ENCODE assay signal across 8 cellular contexts in genomic region chr5:176837707-176838115, GRCh38. TPM values are rescaled to one million over a fixed set of nuclear protein-coding genes. Genes with fewer than 3 reads are reported as not detected.
DNase-seq lines count a peak whose midpoint lies in the region; ATAC-seq and TF ChIP-seq lines count a peak whose summit lies in the region.

No MANE protein-coding gene starts in this region.

- DNase-seq in GM10266 (ENCODE audit: extremely low spot score) (peak; percentile 83), Peyer's patch (peak; percentile 33 to 79 (median 78)), foreskin melanocyte (peak; percentile 68), ovary (peak; percentile 69 to 93 (median 90)), thyroid gland (peak; percentile 86 to 94), esophagus squamous epithelium (lab: John Stamatoyannopoulos, UW) (no peak)
- peak; percentile 71 for DNase-seq in activated T-helper 2 cell treated with anti-CD3 and anti-CD28 coated beads, Interferon-gamma antibody, Interleukin-2, Interleukin-4, amounts not matched to agents 10 μg/mL and 5 μg/mL and 100 μg/mL, durations not matched to agents 14 hours and 24 hours and 36 hours (ENCODE audit: low spot score)

- H3K36me3 ChIP-seq in Peyer's patch (no peaks in the 10 kb centered on the region), ovary (no peaks in the 10 kb centered on the region), thyroid gland (no peaks in the 10 kb centered on the region), esophagus squamous epithelium (no peaks in the 10 kb centered on the region)

- H3K27ac ChIP-seq in Peyer's patch, result no peak overlapping the region
- H3K27ac ChIP-seq in ovary, result no peak overlapping the region
- H3K27ac ChIP-seq in thyroid gland, result no peak overlapping the region
- H3K27ac ChIP-seq in esophagus squamous epithelium, result no peak overlapping the region

- no peaks in the 10 kb centered on the region for H3K4me1 Mint-ChIP-seq in activated T-helper 2 cell treated with anti-CD3 and anti-CD28 coated beads, Interferon-gamma antibody, Interleukin-2, Interleukin-4, amounts not matched to agents 10 μg/mL and 5 μg/mL and 100 μg/mL, durations not matched to agents 14 hours and 24 hours and 36 hours (ENCODE audit: low read depth)

- TF ChIP-seq EP300 in ovary (IDR thresholded peaks at IDR 0.05), result no peak

- H3K27ac Mint-ChIP-seq in activated T-helper 2 cell treated with anti-CD3 and anti-CD28 coated beads, Interferon-gamma antibody, Interleukin-2, Interleukin-4, amounts not matched to agents 10 μg/mL and 5 μg/mL and 100 μg/mL, durations not matched to agents 14 hours and 24 hours and 36 hours, result no peak overlapping the region

- H3K4me3 Mint-ChIP-seq in activated T-helper 2 cell treated with anti-CD3 and anti-CD28 coated beads, Interferon-gamma antibody, Interleukin-2, Interleukin-4, amounts not matched to agents 10 μg/mL and 5 μg/mL and 100 μg/mL, durations not matched to agents 14 hours and 24 hours and 36 hours (ENCODE audit: low read depth), result no peak overlapping the region

- TF ChIP-seq POLR2A in Peyer's patch (IDR thresholded peaks at IDR 0.05) (no peak), ovary (IDR thresholded peaks at IDR 0.05) (no peak), thyroid gland (IDR thresholded peaks at IDR 0.05) (no peak), esophagus squamous epithelium (IDR thresholded peaks at IDR 0.05) (no peak), GM18505 (IDR thresholded peaks at IDR 0.05; ENCODE audit: borderline replicate concordance, extremely low read depth, insufficient read depth, insufficient read length) (no peak)

- no peaks in the 10 kb centered on the region for H3K9me3 ChIP-seq in Peyer's patch
- no peaks in the 10 kb centered on the region for H3K9me3 ChIP-seq in ovary
- no peaks in the 10 kb centered on the region for H3K9me3 ChIP-seq in thyroid gland
- no peaks in the 10 kb centered on the region for H3K9me3 ChIP-seq in esophagus squamous epithelium

- intact Hi-C loops in activated T-helper 2 cell treated with anti-CD3 and anti-CD28 coated beads, Interferon-gamma antibody, Interleukin-2, Interleukin-4, amounts not matched to agents 10 μg/mL and 5 μg/mL and 100 μg/mL, durations not matched to agents 14 hours and 24 hours and 36 hours (cut with micrococcal nuclease), result no loop called here
- intact Hi-C loops in ovary (cut with DNase I), result no loop called here
- intact Hi-C loops in thyroid gland (cut with DNase I), result no loop called here
- intact Hi-C loops in esophagus squamous epithelium (cut with DNase I), result no loop called here

- no peaks in the 10 kb centered on the region for H3K9me3 Mint-ChIP-seq in activated T-helper 2 cell treated with anti-CD3 and anti-CD28 coated beads, Interferon-gamma antibody, Interleukin-2, Interleukin-4, amounts not matched to agents 10 μg/mL and 5 μg/mL and 100 μg/mL, durations not matched to agents 14 hours and 24 hours and 36 hours

- WGBS in ovary, 3 donors, result 14 to 15% (median 14%) methylated on average over 14 to 16 of the region's 16 CpGs
- 21 to 22% methylated on average over 14 to 16 of the region's 16 CpGs for WGBS in thyroid gland, 2 donors
- 24 to 37% methylated on average over 5 to 16 of the region's 16 CpGs for WGBS in esophagus squamous epithelium, 2 donors

- no peaks in the 10 kb centered on the region for H3K4me1 ChIP-seq in Peyer's patch
- no peaks in the 10 kb centered on the region for H3K4me1 ChIP-seq in ovary (ENCODE audit: insufficient read depth)
- no peaks in the 10 kb centered on the region for H3K4me1 ChIP-seq in thyroid gland
- no peaks in the 10 kb centered on the region for H3K4me1 ChIP-seq in esophagus squamous epithelium

- no peak for ATAC-seq in GM18505 (IDR thresholded peaks at IDR 0.05; ENCODE audit: unreplicated experiment)

- H3K4me3 ChIP-seq in Peyer's patch (no peak overlapping the region), ovary (no peak overlapping the region), thyroid gland (replicated peaks in 1 of 3) (no peak overlapping the region), esophagus squamous epithelium (no peak overlapping the region)

- H3K27me3 ChIP-seq in Peyer's patch, result no peaks in the 10 kb centered on the region
- no peaks in the 10 kb centered on the region for H3K27me3 ChIP-seq in ovary
- H3K27me3 ChIP-seq in thyroid gland, result no peaks in the 10 kb centered on the region
- H3K27me3 ChIP-seq in esophagus squamous epithelium, result peaks cover 0 to 74% (median 0%) of the 10 kb centered on the region in 4 donors

- H3K36me3 Mint-ChIP-seq in activated T-helper 2 cell treated with anti-CD3 and anti-CD28 coated beads, Interferon-gamma antibody, Interleukin-2, Interleukin-4, amounts not matched to agents 10 μg/mL and 5 μg/mL and 100 μg/mL, durations not matched to agents 14 hours and 24 hours and 36 hours (ENCODE audit: low read depth), result no peaks in the 10 kb centered on the region

- no peaks in the 10 kb centered on the region for H3K27me3 Mint-ChIP-seq in activated T-helper 2 cell treated with anti-CD3 and anti-CD28 coated beads, Interferon-gamma antibody, Interleukin-2, Interleukin-4, amounts not matched to agents 10 μg/mL and 5 μg/mL and 100 μg/mL, durations not matched to agents 14 hours and 24 hours and 36 hours (ENCODE audit: low read depth)

- TF ChIP-seq CTCF in GM10266 (IDR thresholded peaks at IDR 0.05; ENCODE audit: control insufficient read depth, insufficient read depth, low read depth, missing control alignments) (no peak), Peyer's patch (IDR thresholded peaks at IDR 0.05) (no peak), ovary (IDR thresholded peaks at IDR 0.05) (no peak), thyroid gland (IDR thresholded peaks at IDR 0.05) (no peak), esophagus squamous epithelium (IDR thresholded peaks at IDR 0.05) (no peak)

RNA-seq across cellular contexts. Expression of gene UNC5A, which starts 27.4 kb away (rescaled TPM):
- total RNA-seq in Peyer's patch, result under 1 TPM in 1 of 4 donors, not detected in 3; 0.18 TPM
- total RNA-seq in activated T-helper 2 cell treated with anti-CD3 and anti-CD28 coated beads, Interferon-gamma antibody, Interleukin-2, Interleukin-4, amounts not matched to agents 10 μg/mL and 5 μg/mL and 100 μg/mL, durations not matched to agents 14 hours and 24 hours and 36 hours, result not detected in 2 replicates
- total RNA-seq in ovary, result under 1 TPM; 0.08 to 0.77 (median 0.23) TPM
- under 1 TPM in 1 of 2 donors, not detected in 1; 0.82 TPM for polyA plus RNA-seq in ovary
- under 1 TPM in 3 of 4 donors, not detected in 1; 0.34 to 0.67 (median 0.67) TPM for total RNA-seq in thyroid gland
- total RNA-seq in esophagus squamous epithelium, result under 1 TPM in 1 of 4 donors, not detected in 3; 0.19 TPM
